In the genomic region with DNA sequence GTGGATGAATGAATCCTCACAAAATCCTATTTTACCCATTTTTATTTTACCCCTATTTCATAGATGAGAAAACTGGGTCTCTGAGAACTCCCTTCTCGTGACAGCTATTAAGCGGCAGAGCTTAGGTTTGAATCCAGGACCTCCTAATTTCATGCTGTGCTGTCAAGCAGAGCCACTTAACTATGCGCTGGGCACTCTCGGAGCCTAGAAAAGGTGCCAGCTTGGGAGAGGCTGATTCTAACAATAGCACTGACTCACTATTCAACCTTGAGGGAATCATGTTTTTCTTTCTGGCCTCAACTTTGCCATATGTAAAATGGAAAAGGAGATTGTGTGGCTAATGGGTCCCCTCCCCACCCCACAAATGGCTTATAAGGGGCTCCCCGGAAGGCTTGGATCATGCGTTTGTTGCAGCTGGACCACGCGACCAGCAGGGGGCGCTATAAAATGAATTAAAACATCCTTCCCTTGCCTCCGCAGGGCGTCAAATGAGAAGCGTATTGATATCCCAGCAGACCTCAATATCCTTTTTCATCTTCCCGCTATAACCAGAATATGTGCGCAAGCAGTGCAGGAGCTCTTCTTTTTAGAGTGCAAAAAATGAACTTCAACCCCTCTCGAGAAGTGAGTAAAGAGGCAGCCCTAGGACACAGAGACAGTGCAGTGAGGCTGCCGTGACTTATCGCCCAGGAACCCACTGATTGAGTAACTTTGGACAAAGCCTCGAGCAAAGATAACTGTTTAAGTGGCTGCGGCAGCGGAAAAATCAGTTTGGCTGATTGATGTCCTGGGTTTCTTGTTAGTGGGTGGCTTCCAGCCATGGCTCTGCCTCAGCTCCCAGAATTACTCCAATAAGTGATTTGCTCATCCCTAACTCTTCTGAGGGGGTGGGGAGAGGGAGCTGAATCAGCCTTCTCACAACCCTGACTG, we compare ENCODE assay signal across 8 cellular contexts. TPM values are rescaled to one million over a fixed set of nuclear protein-coding genes. Genes with fewer than 3 reads are reported as not detected.
DNase-seq lines count a peak whose midpoint lies in the region; ATAC-seq and TF ChIP-seq lines count a peak whose summit lies in the region.

No MANE protein-coding gene starts in this region.

- H3K27me3 ChIP-seq in neutrophil, result peaks cover 67% of the 10 kb centered on the region

- DNase-seq in DMS 273 (lab: John Stamatoyannopoulos, UW; ENCODE audit: unreplicated experiment) (peak; percentile 72), DMS 273 treated with DMSO at 0.1 percent for 48 hours (lab: John Stamatoyannopoulos, UW) (no peak), SK-N-DZ (ENCODE audit: low spot score) (peak; percentile 15), epithelial cell of esophagus (ENCODE audit: low read depth) (peak; percentile 38)

- H3K27ac ChIP-seq in HEK293 (ENCODE audit: extremely low read depth, low read depth, low read length) (no peak overlapping the region), neutrophil (no peak overlapping the region)

- H3K9me3 ChIP-seq in HEK293 (ENCODE audit: control insufficient read depth, insufficient read depth, low read depth, low read length) (no peaks in the 10 kb centered on the region), neutrophil (no peaks in the 10 kb centered on the region)

- ATAC-seq in HG02938 (IDR thresholded peaks at IDR 0.05; ENCODE audit: unreplicated experiment) (no peak), HG03521 (IDR thresholded peaks at IDR 0.05; ENCODE audit: unreplicated experiment) (no peak)

- H3K36me3 ChIP-seq in HEK293 (ENCODE audit: control insufficient read depth in 2 of 2, insufficient read depth in 1 of 2, low read length in 2 of 2) (no peaks in the 10 kb centered on the region), neutrophil (no peaks in the 10 kb centered on the region)

- TF ChIP-seq CTCF in HEK293 (tag by site-specific recombination; IDR thresholded peaks at IDR 0.05), result 0 out of 2 replicates have a peak, but pooled peaks have one; percentile 27
- peak; percentile 77 for TF ChIP-seq CTCF in epithelial cell of esophagus (IDR thresholded peaks at IDR 0.05; ENCODE audit: insufficient read depth, low read depth, low read length, missing control alignments)
- peak; percentile 89 for TF ChIP-seq CTCF in neutrophil (IDR thresholded peaks at IDR 0.05)

- no peak overlapping the region for H3K4me3 ChIP-seq in HEK293 (ENCODE audit: low read depth, low read length)
- H3K4me3 ChIP-seq in epithelial cell of esophagus (ENCODE audit: low read length), result no peak overlapping the region
- no peak overlapping the region for H3K4me3 ChIP-seq in neutrophil (ENCODE audit: low read depth in 1 of 2, low read length in 1 of 2)

- POLR2A ChIA-PET in HEK293 (lab: Yijun Ruan, JAX), result no interaction called here

- H3K4me1 ChIP-seq in HEK293 (ENCODE audit: control insufficient read depth, insufficient read depth, low read length), result no peaks in the 10 kb centered on the region
- H3K4me1 ChIP-seq in neutrophil (ENCODE audit: control insufficient read depth in 1 of 2, insufficient read depth in 1 of 2, low read depth in 1 of 2, low read length in 1 of 2), result peaks cover 0 to 10% of the 10 kb centered on the region in 2 experiments

- CTCF ChIA-PET in HEK293 (lab: Yijun Ruan, JAX), result interaction anchor here (0.5 to 6.1 kb wide), 49 partner anchors 10 to 462 kb away, joined by 3 to 80 read pairs (median 4); partner anchors contain the start of gene PDYN

TF ChIP-seq in HEK293, 187 proteins besides CTCF, POLR2A, EP300 and RAD21:
- 0 out of 2 replicates have a peak, but pooled peaks have one; percentile 27 for TF ChIP-seq EGR2 (tag by site-specific recombination; IDR thresholded peaks at IDR 0.05; ENCODE audit: low read depth)
- TF ChIP-seq, protein P1, sequence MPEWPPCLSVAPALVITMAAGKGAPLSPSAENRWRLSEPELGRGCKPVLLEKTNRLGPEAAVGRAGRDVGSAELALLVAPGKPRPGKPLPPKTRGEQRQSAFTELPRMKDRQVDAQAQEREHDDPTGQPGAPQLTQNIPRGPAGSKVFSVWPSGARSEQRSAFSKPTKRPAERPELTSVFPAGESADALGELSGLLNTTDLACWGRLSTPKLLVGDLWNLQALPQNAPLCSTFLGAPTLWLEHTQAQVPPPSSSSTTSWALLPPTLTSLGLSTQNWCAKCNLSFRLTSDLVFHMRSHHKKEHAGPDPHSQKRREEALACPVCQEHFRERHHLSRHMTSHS (tag by site-specific recombination; IDR thresholded peaks at IDR 0.05), result no peak
- TF ChIP-seq SP7 (tag by site-specific recombination; IDR thresholded peaks at IDR 0.05), result no peak
- TF ChIP-seq ZNF654 (tag by site-specific recombination; IDR thresholded peaks at IDR 0.05; ENCODE audit: low read depth), result peak; percentile 43
- no peak for TF ChIP-seq ZNF596 (tag by site-specific recombination; IDR thresholded peaks at IDR 0.05)
- TF ChIP-seq ZIC2 (tag by site-specific recombination; IDR thresholded peaks at IDR 0.05), result no peak
- TF ChIP-seq ZNF549 (tag by site-specific recombination; IDR thresholded peaks at IDR 0.05), result no peak
- no peak for TF ChIP-seq OVOL3 (tag by site-specific recombination; IDR thresholded peaks at IDR 0.05)
- no peak for TF ChIP-seq ZNF112 (tag by site-specific recombination; IDR thresholded peaks at IDR 0.05)

RNA-seq across cellular contexts. Expression of gene PDYN, which starts 12.9 kb away (rescaled TPM):
- polyA plus RNA-seq in SK-N-DZ (2014; cell fraction: cytosol; rRNA removed), result not detected in 2 replicates
- polyA plus RNA-seq in SK-N-DZ (2014; cell fraction: nucleus; rRNA removed), result not detected in 2 replicates

Comparison
In these comparisons a context has a peak if more than half of its experiments do, and no peak if none do; other contexts are left out.
1. CTCF ChIP-seq: peak in every context shown above with its lines; median percentile 89 in neutrophil; 77 in epithelial cell of esophagus; 27 in HEK293.